In genomic region chr13:31521466-31521865, GRCh38 we compare ENCODE assay signal across 17 cellular contexts.
"Had no signal": no experiment of that assay in that cellular context is flagged by ENCODE, and none has a peak within 500 bp of the region (broad histone marks: within the 10 kb centered on the region; RNA-seq: fewer than 3 reads in every experiment).

No MANE protein-coding gene starts in this region.

- DNase-seq: activated CD4-positive, alpha-beta T cell treated with anti-CD3 and anti-CD28 coated beads for 36 hours; activated CD4-positive, alpha-beta T cell treated with anti-CD3 and anti-CD28 coated beads, Interleukin-2, amount 50 U/mL, for 48 hours; activated gamma-delta T cell treated with Interleukin-2 at 50 U/mL for 16 hours; activated T-cell treated with anti-CD3 and anti-CD28 coated beads for 4 hours; effector CD8-positive, alpha-beta T cell; foreskin melanocyte; head of caudate nucleus; left ventricle myocardium inferior; mammary epithelial cell; naive thymus-derived CD4-positive, alpha-beta T cell; retina; stimulated activated CD8-positive, alpha-beta memory T cell treated with anti-CD3 and anti-CD28 coated beads, Interleukin-4, amount 100 ng/mL, for 48 hours; stimulated activated naive CD4-positive, alpha-beta T cell; thyroid gland had no signal

- H3K27ac ChIP-seq: left ventricle myocardium inferior, thyroid gland had no signal

- ATAC-seq: activated CD4-positive, alpha-beta T cell treated with anti-CD3 and anti-CD28 coated beads for 36 hours; activated naive CD4-positive, alpha-beta T cell treated with anti-CD3 and anti-CD28 coated beads, Interleukin-2, amount 50 U/mL, for 72 hours; esophagus mucosa; naive thymus-derived CD4-positive, alpha-beta T cell; WTC11 had no signal
